ENCODE assay signal across 27 cellular contexts in genomic region chr7:122572706-122573105, GRCh38.
"Had no signal": no experiment of that assay in that cellular context is flagged by ENCODE, and none has a peak within 500 bp of the region (broad histone marks: within the 10 kb centered on the region; RNA-seq: fewer than 3 reads in every experiment).

No MANE protein-coding gene starts in this region.

- H3K9me3 ChIP-seq: body of pancreas, esophagus squamous epithelium, gastroesophageal sphincter, heart right ventricle had no signal

- H3K4me3 ChIP-seq: adrenal gland, body of pancreas, esophagus squamous epithelium, gastroesophageal sphincter, heart right ventricle, hepatocyte had no signal

- H3K27me3 ChIP-seq: adrenal gland, body of pancreas, esophagus squamous epithelium, gastroesophageal sphincter, heart right ventricle, hepatocyte had no signal

- H3K27ac ChIP-seq: adrenal gland, body of pancreas, epithelial cell of prostate, esophagus squamous epithelium, gastroesophageal sphincter, heart right ventricle, hepatocyte, WERI-Rb-1 had no signal

- DNase-seq: activated B cell treated with CpG ODN at 0.5 μM for 24 hours; activated CD4-positive, alpha-beta T cell treated with anti-CD3 and anti-CD28 coated beads for 48 hours; activated CD4-positive, alpha-beta T cell treated with anti-CD3 and anti-CD28 coated beads, Interleukin-2, amount 50 U/mL, for 1 hour; activated CD4-positive, alpha-beta T cell treated with anti-CD3 and anti-CD28 coated beads, Interleukin-2, amount 50 U/mL, for 48 hours; activated CD8-positive, alpha-beta memory T cell treated with anti-CD3 and anti-CD28 coated beads for 24 hours; activated CD8-positive, alpha-beta T cell treated with anti-CD3 and anti-CD28 coated beads for 36 hours; activated effector memory CD4-positive, alpha-beta T cell treated with Interleukin-2 at 50 U/mL for 16 hours; activated naive CD4-positive, alpha-beta T cell treated with anti-CD3 and anti-CD28 coated beads for 36 hours; activated naive CD8-positive, alpha-beta T cell treated with anti-CD3 and anti-CD28 coated beads for 36 hours; activated naive CD8-positive, alpha-beta T cell treated with anti-CD3 and anti-CD28 coated beads, Interleukin-2, amount 50 U/mL, for 24 hours; activated T-cell treated with anti-CD3 and anti-CD28 coated beads, Interleukin-2, amount 50 U/mL, for 4 hours; adrenal gland; amygdala; aorta; body of pancreas; cortex of kidney; dermis blood vessel endothelial cell; effector CD4-positive, alpha-beta T cell; esophagus squamous epithelium; foreskin melanocyte; heart right ventricle; T-helper 17 cell; T1000; WERI-Rb-1 had no signal

- H3K36me3 ChIP-seq: adrenal gland, esophagus squamous epithelium, WERI-Rb-1 had no signal

- H3K4me1 ChIP-seq: adrenal gland, esophagus squamous epithelium, gastroesophageal sphincter, heart right ventricle had no signal
